Comparison of ENCODE assay signal across 10 cellular contexts in genomic region chr10:6068422-6068821, GRCh38. TPM values are rescaled to one million over a fixed set of nuclear protein-coding genes. Genes with fewer than 3 reads are reported as not detected.
DNase-seq lines count a peak whose midpoint lies in the region; ATAC-seq and TF ChIP-seq lines count a peak whose summit lies in the region.
"Had no signal": no experiment of that assay in that cellular context is flagged by ENCODE, and none has a peak within 500 bp of the region (broad histone marks: within the 10 kb centered on the region; RNA-seq: fewer than 3 reads in every experiment).

No MANE protein-coding gene starts in this region.

- H3K4ac ChIP-seq in mesendoderm (ENCODE audit: low read depth, low read length) = no peak overlapping the region

- H4K8ac ChIP-seq in mesendoderm (ENCODE audit: low read depth, low read length) = no peak overlapping the region

- no peak overlapping the region for H3K4me2 ChIP-seq in mesendoderm (ENCODE audit: low read length)

- no peak overlapping the region for H3K56ac ChIP-seq in mesendoderm (ENCODE audit: low read length)

- H3K9me3 Mint-ChIP-seq in Caco-2 (ENCODE audit: unreplicated experiment) = no peaks in the 10 kb centered on the region

- BruUV-seq in Caco-2 (replicated peaks; lab: Mats Ljungman, UMichigan) = no TSS peak

- H3K18ac ChIP-seq in mesendoderm (ENCODE audit: low read length) = no peak overlapping the region

- no peak overlapping the region for H3K27ac Mint-ChIP-seq in Caco-2 (ENCODE audit: unreplicated experiment)

- peak; percentile 61 for DNase-seq in GDM1 (lab: John Stamatoyannopoulos, UW)
- peak; percentile 77 for DNase-seq in NOMO-1 treated with dmso at 0.1 percent for 144 hours (lab: John Stamatoyannopoulos, UW; ENCODE audit: unreplicated experiment)
- no peak for DNase-seq in BE2C
- DNase-seq in Caco-2 = no peak
- no peak for DNase-seq in mesendoderm
- DNase-seq: NCI-H748 treated with DMSO at 0.1 percent for 48 hours had no signal

- no peaks in the 10 kb centered on the region for H3K9me3 ChIP-seq in BE2C
- no peaks in the 10 kb centered on the region for H3K9me3 ChIP-seq in Caco-2

- no peaks in the 10 kb centered on the region for H3K4me1 Mint-ChIP-seq in Caco-2 (ENCODE audit: low read depth, unreplicated experiment)

- H2AK5ac ChIP-seq in mesendoderm (ENCODE audit: low read length) = no peak overlapping the region

- H3K27ac ChIP-seq in mesendoderm (ENCODE audit: low read depth, low read length) = no peak overlapping the region

- POLR2A ChIA-PET in Caco-2 (lab: Charles Lee) = no interaction called here

- peaks cover 25% of the 10 kb centered on the region for H3K27me3 Mint-ChIP-seq in Caco-2 (ENCODE audit: insufficient read depth, unreplicated experiment)

- H4K5ac ChIP-seq in mesendoderm (ENCODE audit: low read length) = no peak overlapping the region

- no peak overlapping the region for H2BK15ac ChIP-seq in mesendoderm (replicated peaks; ENCODE audit: low read depth)

- no peak overlapping the region for H2BK120ac ChIP-seq in mesendoderm (ENCODE audit: low read depth, low read length)

- H3K4me1 ChIP-seq in BE2C = no peaks in the 10 kb centered on the region
- H3K4me1 ChIP-seq in Caco-2 = no peaks in the 10 kb centered on the region
- H3K4me1 ChIP-seq in mesendoderm (ENCODE audit: control insufficient read depth, low read depth, low read length) = no peaks in the 10 kb centered on the region

- no peak overlapping the region for H3K4me3 Mint-ChIP-seq in Caco-2 (ENCODE audit: unreplicated experiment)

- no peaks in the 10 kb centered on the region for H3K36me3 Mint-ChIP-seq in Caco-2 (ENCODE audit: insufficient read depth, unreplicated experiment)

- H3K9ac ChIP-seq in mesendoderm (ENCODE audit: low read length) = no peak overlapping the region

- CTCF ChIA-PET in Caco-2 (lab: Charles Lee) = no interaction called here

- no peak overlapping the region for H3K4me3 ChIP-seq in BE2C (ENCODE audit: low read depth, low read length)
- H3K4me3 ChIP-seq in Caco-2 (ENCODE audit: low read depth, low read length) = no peak overlapping the region
- no peak overlapping the region for H3K4me3 ChIP-seq in mesendoderm (ENCODE audit: low read length)

- H2BK5ac ChIP-seq in mesendoderm (ENCODE audit: low read length) = no peak overlapping the region

- H3K36me3 ChIP-seq in BE2C (no peaks in the 10 kb centered on the region), Caco-2 (ENCODE audit: control insufficient read depth, insufficient read depth, low read length) (no peaks in the 10 kb centered on the region), mesendoderm (ENCODE audit: control insufficient read depth, insufficient read depth, low read length) (no peaks in the 10 kb centered on the region)

- peak; percentile 43 for ATAC-seq in GM21825 (IDR thresholded peaks at IDR 0.05; ENCODE audit: unreplicated experiment)
- peak; percentile 52 for ATAC-seq in esophagus mucosa
- ATAC-seq in GM21717 (IDR thresholded peaks at IDR 0.05; ENCODE audit: unreplicated experiment) = no peak

- H3K79me1 ChIP-seq in mesendoderm (ENCODE audit: low read length) = no peaks in the 10 kb centered on the region

- no CpG with 5 or more reads among the region's 8 CpGs for WGBS in mesendoderm (ENCODE audit: extremely low coverage, insufficient coverage, low lambda C conversion rate)

- peaks cover 32% of the 10 kb centered on the region for H3K27me3 ChIP-seq in BE2C
- peaks cover 1% of the 10 kb centered on the region; the same call in 1 of the 2 replicates for H3K27me3 ChIP-seq in Caco-2 (replicated peaks; ENCODE audit: control insufficient read depth, insufficient read depth, low read length)
- H3K27me3 ChIP-seq in mesendoderm (ENCODE audit: insufficient read depth, low read length, poor library complexity) = no peaks in the 10 kb centered on the region

- intact Hi-C loops in Caco-2 (cut with micrococcal nuclease; ENCODE audit: unreplicated experiment) = no loop called here

- H3K79me2 ChIP-seq in mesendoderm (ENCODE audit: control insufficient read depth, insufficient read depth, low read length) = no peaks in the 10 kb centered on the region

- TF ChIP-seq CTCF in BE2C (IDR thresholded peaks at IDR 0.05; ENCODE audit: low read depth, low read length) (no peak), Caco-2 (IDR thresholded peaks at IDR 0.05; ENCODE audit: insufficient read depth in 1 of 2, low read depth in 1 of 2, low read length in 1 of 2, severe bottlenecking in 1 of 2, unreplicated experiment in 1 of 2) (no peak)

- no peak overlapping the region for H3K23ac ChIP-seq in mesendoderm (ENCODE audit: low read length)

RNA-seq across cellular contexts. Expression of gene IL2RA, which starts 6.3 kb away (rescaled TPM):
- total RNA-seq in esophagus mucosa (1.4 TPM), Caco-2 (2022) (not detected in 2 replicates)
- polyA plus RNA-seq in BE2C (2012; ENCODE audit: insufficient read depth, insufficient read length, low read depth) = not detected
- not detected for polyA plus RNA-seq in mesendoderm (2013, experiment 1 of 2)
- not detected for polyA plus RNA-seq in mesendoderm (2013, experiment 2 of 2)
- total RNA-seq: astrocyte had no signal

RNA-seq across cellular contexts. Expression of gene RBM17, which starts 20.4 kb away (rescaled TPM):
- total RNA-seq in esophagus mucosa = 57.5 TPM
- 128 TPM for polyA plus RNA-seq in BE2C (2012; ENCODE audit: insufficient read depth, insufficient read length, low read depth)
- 286 and 290 TPM in 2 replicates for total RNA-seq in Caco-2 (2022)
- polyA plus RNA-seq in mesendoderm (2013, experiment 1 of 2) = 182 TPM
- 182 TPM for polyA plus RNA-seq in mesendoderm (2013, experiment 2 of 2)

Comparison
In these comparisons a context has a peak if more than half of its experiments do, and no peak if none do; other contexts are left out.
1. DNase-seq: peak in GDM1 (single experiment) and NOMO-1 treated with dmso at 0.1 percent for 144 hours (single experiment); none in BE2C (single experiment), Caco-2 (0 of 2) and mesendoderm (single experiment).